1 cellular context compared by ENCODE assay signal in the genomic region with DNA sequence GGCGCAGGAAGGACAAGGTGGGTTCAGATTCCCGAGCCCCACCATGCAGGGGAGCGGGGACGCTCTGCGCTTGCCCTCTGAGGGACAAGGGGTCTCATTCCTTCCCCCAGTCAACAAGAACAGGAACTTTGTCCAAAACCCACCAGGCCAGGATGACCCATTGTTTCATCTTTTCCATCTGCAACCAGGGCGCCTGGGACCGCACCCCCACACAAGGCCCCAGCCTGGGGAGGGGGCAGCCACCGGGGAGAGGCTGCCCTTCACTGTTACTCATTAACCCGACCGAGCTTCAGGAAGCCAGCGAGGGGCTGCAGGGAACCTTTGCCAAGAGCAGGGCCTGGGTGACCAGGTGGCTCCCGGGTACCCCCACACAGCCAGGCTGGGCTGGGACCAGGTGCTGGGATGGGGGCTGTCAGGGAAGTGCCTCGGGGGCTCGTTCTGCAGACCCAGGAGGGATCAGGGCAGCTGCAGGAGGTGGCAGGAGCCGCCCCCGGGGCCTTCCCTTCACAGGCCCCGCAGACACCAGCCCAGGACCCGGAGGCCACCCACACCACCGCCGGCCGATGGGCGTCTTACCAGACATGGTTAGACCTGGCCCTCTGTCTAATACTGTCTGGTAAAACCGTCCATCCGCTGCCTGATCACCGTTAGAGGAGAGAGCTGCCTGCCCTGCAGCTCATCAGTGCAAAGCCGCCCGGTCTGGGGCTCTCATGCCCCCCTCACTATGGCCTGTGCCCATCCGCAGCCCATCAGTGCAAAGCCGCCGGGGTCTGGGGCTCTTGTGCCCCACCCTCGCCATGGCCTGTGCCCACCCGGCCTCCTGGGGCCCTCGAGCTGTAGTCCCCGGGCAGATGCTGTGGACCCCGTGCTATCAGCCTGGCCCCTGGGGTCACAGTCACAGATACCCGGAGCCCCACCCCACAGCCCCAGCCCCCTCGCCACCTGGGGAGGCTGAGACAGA.
A peak's percentile ranks its signal among the peaks of the same experiment; 100 is the strongest.
TF ChIP-seq lines count a peak whose summit lies in the region.

No MANE protein-coding gene starts in this region.

TF ChIP-seq in HepG2, 621 proteins besides CTCF, POLR2A, EP300 and RAD21 (continued from another document and continues in another):
- TF ChIP-seq, protein P1, sequence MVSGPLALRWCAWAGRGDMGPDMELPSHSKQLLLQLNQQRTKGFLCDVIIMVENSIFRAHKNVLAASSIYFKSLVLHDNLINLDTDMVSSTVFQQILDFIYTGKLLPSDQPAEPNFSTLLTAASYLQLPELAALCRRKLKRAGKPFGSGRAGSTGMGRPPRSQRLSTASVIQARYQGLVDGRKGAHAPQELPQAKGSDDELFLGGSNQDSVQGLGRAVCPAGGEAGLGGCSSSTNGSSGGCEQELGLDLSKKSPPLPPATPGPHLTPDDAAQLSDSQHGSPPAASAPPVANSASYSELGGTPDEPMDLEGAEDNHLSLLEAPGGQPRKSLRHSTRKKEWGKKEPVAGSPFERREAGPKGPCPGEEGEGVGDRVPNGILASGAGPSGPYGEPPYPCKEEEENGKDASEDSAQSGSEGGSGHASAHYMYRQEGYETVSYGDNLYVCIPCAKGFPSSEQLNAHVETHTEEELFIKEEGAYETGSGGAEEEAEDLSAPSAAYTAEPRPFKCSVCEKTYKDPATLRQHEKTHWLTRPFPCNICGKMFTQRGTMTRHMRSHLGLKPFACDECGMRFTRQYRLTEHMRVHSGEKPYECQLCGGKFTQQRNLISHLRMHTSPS (CRISPR knock-in tag; IDR thresholded peaks at IDR 0.05; ENCODE audit: low read depth) = no peak
- TF ChIP-seq KAT8 (CRISPR knock-in tag; IDR thresholded peaks at IDR 0.05) (0 out of 2 replicates have a peak, but pooled peaks have one; percentile 17), ZSCAN20 (CRISPR knock-in tag; IDR thresholded peaks at IDR 0.05; ENCODE audit: borderline replicate concordance) (no peak), CC2D1A (CRISPR knock-in tag; IDR thresholded peaks at IDR 0.05) (no peak), GABPA (IDR thresholded peaks at IDR 0.05; ENCODE audit: low read depth, low read length) (no peak), GABPA (CRISPR knock-in tag; IDR thresholded peaks at IDR 0.05; ENCODE audit: low read depth) (no peak), ZNF264 (CRISPR knock-in tag; IDR thresholded peaks at IDR 0.05) (no peak), ZNF367 (CRISPR knock-in tag; IDR thresholded peaks at IDR 0.05; ENCODE audit: borderline replicate concordance) (no peak), ZNF337 (CRISPR knock-in tag; IDR thresholded peaks at IDR 0.05; ENCODE audit: borderline replicate concordance, low read depth) (no peak), ZNF121 (CRISPR knock-in tag; IDR thresholded peaks at IDR 0.05) (no peak), ZNF746 (CRISPR knock-in tag; IDR thresholded peaks at IDR 0.05) (no peak), ZNF563 (CRISPR knock-in tag; IDR thresholded peaks at IDR 0.05) (peak; percentile 69; the same call in 1 of the 2 replicates), MYNN (CRISPR knock-in tag; IDR thresholded peaks at IDR 0.05; ENCODE audit: low read depth) (no peak), ZNF724P (CRISPR knock-in tag; IDR thresholded peaks at IDR 0.05; ENCODE audit: borderline replicate concordance) (no peak), ZFP36L1 (CRISPR knock-in tag; IDR thresholded peaks at IDR 0.05) (no peak), HCFC1 (IDR thresholded peaks at IDR 0.05; ENCODE audit: low read depth, low read length) (no peak), ZFAT (CRISPR knock-in tag; conservative IDR thresholded peaks at IDR 0.05) (no peak), CHD2 (IDR thresholded peaks at IDR 0.05; ENCODE audit: low read depth, low read length) (no peak), ZNF891 (CRISPR knock-in tag; IDR thresholded peaks at IDR 0.05) (no peak), GATAD2A (CRISPR knock-in tag; IDR thresholded peaks at IDR 0.05) (peak; percentile 54), CREB1 (IDR thresholded peaks at IDR 0.05) (no peak), CREB1 (CRISPR knock-in tag; IDR thresholded peaks at IDR 0.05) (no peak), ZNF776 (CRISPR knock-in tag; IDR thresholded peaks at IDR 0.05) (no peak), THYN1 (CRISPR knock-in tag; IDR thresholded peaks at IDR 0.05; ENCODE audit: borderline replicate concordance, low read depth) (no peak), XBP1 (CRISPR knock-in tag; IDR thresholded peaks at IDR 0.05) (no peak), ZSCAN25 (CRISPR knock-in tag; IDR thresholded peaks at IDR 0.05) (no peak), HNF4A (CRISPR knock-in tag; IDR thresholded peaks at IDR 0.05) (no peak), ZNF772 (CRISPR knock-in tag; IDR thresholded peaks at IDR 0.05) (no peak), ZZZ3 (CRISPR knock-in tag; IDR thresholded peaks at IDR 0.05; ENCODE audit: borderline replicate concordance) (peak; percentile 33; the same call in 1 of the 2 replicates), ZNF441 (CRISPR knock-in tag; IDR thresholded peaks at IDR 0.05; ENCODE audit: borderline replicate concordance) (no peak), KDM3A (CRISPR knock-in tag; IDR thresholded peaks at IDR 0.05; ENCODE audit: low read depth) (no peak), ZC3H4 (CRISPR knock-in tag; IDR thresholded peaks at IDR 0.05; ENCODE audit: borderline replicate concordance) (no peak), ZNF556 (CRISPR knock-in tag; IDR thresholded peaks at IDR 0.05; ENCODE audit: borderline replicate concordance) (0 out of 2 replicates have a peak, but pooled peaks have one; percentile 1), ZMYM3 (CRISPR knock-in tag; IDR thresholded peaks at IDR 0.05) (no peak), GZF1 (CRISPR knock-in tag; IDR thresholded peaks at IDR 0.05) (no peak), RNF2 (conservative IDR thresholded peaks at IDR 0.05; ENCODE audit: low read depth) (no peak), ZFP82 (CRISPR knock-in tag; IDR thresholded peaks at IDR 0.05; ENCODE audit: borderline replicate concordance) (no peak), SRY (CRISPR knock-in tag; IDR thresholded peaks at IDR 0.05) (no peak), ZNF20 (CRISPR knock-in tag; IDR thresholded peaks at IDR 0.05) (no peak), KMT2A (CRISPR knock-in tag; IDR thresholded peaks at IDR 0.05) (no peak), FOSL2 (CRISPR knock-in tag; IDR thresholded peaks at IDR 0.05) (peak; percentile 4; the same call in 1 of the 2 replicates)
- TF ChIP-seq, protein P2, sequence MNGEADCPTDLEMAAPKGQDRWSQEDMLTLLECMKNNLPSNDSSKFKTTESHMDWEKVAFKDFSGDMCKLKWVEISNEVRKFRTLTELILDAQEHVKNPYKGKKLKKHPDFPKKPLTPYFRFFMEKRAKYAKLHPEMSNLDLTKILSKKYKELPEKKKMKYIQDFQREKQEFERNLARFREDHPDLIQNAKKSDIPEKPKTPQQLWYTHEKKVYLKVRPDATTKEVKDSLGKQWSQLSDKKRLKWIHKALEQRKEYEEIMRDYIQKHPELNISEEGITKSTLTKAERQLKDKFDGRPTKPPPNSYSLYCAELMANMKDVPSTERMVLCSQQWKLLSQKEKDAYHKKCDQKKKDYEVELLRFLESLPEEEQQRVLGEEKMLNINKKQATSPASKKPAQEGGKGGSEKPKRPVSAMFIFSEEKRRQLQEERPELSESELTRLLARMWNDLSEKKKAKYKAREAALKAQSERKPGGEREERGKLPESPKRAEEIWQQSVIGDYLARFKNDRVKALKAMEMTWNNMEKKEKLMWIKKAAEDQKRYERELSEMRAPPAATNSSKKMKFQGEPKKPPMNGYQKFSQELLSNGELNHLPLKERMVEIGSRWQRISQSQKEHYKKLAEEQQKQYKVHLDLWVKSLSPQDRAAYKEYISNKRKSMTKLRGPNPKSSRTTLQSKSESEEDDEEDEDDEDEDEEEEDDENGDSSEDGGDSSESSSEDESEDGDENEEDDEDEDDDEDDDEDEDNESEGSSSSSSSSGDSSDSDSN (CRISPR knock-in tag; IDR thresholded peaks at IDR 0.05) = 0 out of 2 replicates have a peak, but pooled peaks have one; percentile 0
- TF ChIP-seq, protein P3, sequence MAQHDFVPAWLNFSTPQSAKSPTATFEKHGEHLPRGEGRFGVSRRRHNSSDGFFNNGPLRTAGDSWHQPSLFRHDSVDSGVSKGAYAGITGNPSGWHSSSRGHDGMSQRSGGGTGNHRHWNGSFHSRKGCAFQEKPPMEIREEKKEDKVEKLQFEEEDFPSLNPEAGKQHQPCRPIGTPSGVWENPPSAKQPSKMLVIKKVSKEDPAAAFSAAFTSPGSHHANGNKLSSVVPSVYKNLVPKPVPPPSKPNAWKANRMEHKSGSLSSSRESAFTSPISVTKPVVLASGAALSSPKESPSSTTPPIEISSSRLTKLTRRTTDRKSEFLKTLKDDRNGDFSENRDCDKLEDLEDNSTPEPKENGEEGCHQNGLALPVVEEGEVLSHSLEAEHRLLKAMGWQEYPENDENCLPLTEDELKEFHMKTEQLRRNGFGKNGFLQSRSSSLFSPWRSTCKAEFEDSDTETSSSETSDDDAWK (CRISPR knock-in tag; IDR thresholded peaks at IDR 0.05) = no peak
- TF ChIP-seq, protein P4, sequence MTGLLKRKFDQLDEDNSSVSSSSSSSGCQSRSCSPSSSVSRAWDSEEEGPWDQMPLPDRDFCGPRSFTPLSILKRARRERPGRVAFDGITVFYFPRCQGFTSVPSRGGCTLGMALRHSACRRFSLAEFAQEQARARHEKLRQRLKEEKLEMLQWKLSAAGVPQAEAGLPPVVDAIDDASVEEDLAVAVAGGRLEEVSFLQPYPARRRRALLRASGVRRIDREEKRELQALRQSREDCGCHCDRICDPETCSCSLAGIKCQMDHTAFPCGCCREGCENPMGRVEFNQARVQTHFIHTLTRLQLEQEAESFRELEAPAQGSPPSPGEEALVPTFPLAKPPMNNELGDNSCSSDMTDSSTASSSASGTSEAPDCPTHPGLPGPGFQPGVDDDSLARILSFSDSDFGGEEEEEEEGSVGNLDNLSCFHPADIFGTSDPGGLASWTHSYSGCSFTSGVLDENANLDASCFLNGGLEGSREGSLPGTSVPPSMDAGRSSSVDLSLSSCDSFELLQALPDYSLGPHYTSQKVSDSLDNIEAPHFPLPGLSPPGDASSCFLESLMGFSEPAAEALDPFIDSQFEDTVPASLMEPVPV (CRISPR knock-in tag; IDR thresholded peaks at IDR 0.05) = no peak
- TF ChIP-seq, protein P5, sequence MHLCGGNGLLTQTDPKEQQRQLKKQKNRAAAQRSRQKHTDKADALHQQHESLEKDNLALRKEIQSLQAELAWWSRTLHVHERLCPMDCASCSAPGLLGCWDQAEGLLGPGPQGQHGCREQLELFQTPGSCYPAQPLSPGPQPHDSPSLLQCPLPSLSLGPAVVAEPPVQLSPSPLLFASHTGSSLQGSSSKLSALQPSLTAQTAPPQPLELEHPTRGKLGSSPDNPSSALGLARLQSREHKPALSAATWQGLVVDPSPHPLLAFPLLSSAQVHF (CRISPR knock-in tag; IDR thresholded peaks at IDR 0.05) = no peak
- TF ChIP-seq, protein P6, sequence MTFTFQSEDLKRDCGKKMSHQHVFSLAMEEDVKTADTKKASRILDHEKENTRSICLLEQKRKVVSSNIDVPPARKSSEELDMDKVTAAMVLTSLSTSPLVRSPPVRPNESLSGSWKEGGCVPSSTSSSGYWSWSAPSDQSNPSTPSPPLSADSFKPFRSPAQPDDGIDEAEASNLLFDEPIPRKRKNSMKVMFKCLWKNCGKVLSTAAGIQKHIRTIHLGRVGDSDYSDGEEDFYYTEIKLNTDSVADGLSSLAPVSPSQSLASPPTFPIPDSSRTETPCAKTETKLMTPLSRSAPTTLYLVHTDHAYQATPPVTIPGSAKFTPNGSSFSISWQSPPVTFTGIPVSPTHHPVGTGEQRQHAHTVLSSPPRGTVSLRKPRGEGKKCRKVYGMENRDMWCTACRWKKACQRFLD (CRISPR knock-in tag; IDR thresholded peaks at IDR 0.05; ENCODE audit: borderline replicate concordance) = no peak
- TF ChIP-seq, protein P7, sequence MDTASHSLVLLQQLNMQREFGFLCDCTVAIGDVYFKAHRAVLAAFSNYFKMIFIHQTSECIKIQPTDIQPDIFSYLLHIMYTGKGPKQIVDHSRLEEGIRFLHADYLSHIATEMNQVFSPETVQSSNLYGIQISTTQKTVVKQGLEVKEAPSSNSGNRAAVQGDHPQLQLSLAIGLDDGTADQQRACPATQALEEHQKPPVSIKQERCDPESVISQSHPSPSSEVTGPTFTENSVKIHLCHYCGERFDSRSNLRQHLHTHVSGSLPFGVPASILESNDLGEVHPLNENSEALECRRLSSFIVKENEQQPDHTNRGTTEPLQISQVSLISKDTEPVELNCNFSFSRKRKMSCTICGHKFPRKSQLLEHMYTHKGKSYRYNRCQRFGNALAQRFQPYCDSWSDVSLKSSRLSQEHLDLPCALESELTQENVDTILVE (CRISPR knock-in tag; IDR thresholded peaks at IDR 0.05) = no peak
- TF ChIP-seq, protein P8, sequence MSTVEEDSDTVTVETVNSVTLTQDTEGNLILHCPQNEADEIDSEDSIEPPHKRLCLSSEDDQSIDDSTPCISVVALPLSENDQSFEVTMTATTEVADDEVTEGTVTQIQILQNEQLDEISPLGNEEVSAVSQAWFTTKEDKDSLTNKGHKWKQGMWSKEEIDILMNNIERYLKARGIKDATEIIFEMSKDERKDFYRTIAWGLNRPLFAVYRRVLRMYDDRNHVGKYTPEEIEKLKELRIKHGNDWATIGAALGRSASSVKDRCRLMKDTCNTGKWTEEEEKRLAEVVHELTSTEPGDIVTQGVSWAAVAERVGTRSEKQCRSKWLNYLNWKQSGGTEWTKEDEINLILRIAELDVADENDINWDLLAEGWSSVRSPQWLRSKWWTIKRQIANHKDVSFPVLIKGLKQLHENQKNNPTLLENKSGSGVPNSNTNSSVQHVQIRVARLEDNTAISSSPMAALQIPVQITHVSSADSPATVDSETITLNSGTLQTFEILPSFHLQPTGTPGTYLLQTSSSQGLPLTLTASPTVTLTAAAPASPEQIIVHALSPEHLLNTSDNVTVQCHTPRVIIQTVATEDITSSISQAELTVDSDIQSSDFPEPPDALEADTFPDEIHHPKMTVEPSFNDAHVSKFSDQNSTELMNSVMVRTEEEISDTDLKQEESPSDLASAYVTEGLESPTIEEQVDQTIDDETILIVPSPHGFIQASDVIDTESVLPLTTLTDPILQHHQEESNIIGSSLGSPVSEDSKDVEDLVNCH (CRISPR knock-in tag; IDR thresholded peaks at IDR 0.05) = no peak
- TF ChIP-seq, protein P9, sequence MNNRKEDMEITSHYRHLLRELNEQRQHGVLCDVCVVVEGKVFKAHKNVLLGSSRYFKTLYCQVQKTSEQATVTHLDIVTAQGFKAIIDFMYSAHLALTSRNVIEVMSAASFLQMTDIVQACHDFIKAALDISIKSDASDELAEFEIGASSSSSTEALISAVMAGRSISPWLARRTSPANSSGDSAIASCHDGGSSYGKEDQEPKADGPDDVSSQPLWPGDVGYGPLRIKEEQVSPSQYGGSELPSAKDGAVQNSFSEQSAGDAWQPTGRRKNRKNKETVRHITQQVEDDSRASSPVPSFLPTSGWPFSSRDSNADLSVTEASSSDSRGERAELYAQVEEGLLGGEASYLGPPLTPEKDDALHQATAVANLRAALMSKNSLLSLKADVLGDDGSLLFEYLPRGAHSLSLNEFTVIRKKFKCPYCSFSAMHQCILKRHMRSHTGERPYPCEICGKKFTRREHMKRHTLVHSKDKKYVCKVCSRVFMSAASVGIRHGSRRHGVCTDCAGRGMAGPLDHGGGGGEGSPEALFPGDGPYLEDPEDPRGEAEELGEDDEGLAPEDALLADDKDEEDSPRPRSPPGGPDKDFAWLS (CRISPR knock-in tag; IDR thresholded peaks at IDR 0.05; ENCODE audit: borderline replicate concordance) = 0 out of 2 replicates have a peak, but pooled peaks have one; percentile 50
- TF ChIP-seq, protein P10, sequence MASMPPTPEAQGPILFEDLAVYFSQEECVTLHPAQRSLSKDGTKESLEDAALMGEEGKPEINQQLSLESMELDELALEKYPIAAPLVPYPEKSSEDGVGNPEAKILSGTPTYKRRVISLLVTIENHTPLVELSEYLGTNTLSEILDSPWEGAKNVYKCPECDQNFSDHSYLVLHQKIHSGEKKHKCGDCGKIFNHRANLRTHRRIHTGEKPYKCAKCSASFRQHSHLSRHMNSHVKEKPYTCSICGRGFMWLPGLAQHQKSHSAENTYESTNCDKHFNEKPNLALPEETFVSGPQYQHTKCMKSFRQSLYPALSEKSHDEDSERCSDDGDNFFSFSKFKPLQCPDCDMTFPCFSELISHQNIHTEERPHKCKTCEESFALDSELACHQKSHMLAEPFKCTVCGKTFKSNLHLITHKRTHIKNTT (CRISPR knock-in tag; IDR thresholded peaks at IDR 0.05) = no peak
